ENCODE assay signal across 12 cellular contexts in the genomic region with DNA sequence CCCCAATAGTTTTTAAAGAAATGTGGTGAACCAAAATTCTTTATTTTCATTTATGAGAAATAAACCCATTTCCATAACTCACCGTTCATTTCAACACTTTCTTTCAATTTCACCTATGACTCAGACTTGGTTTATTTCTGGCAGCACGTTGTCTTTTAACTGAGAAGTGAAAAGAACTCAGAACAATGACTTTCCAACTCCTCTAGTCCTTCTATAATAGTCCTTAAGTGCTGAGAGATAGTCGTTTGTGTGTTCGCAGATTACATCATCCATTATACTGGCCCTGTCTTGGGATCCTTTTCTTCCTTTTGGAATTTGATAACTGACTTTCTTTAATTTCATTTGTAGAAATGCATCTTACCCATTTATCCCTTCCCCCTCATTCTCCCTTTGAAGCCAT.
A peak's percentile ranks its signal among the peaks of the same experiment; 100 is the strongest.
DNase-seq lines count a peak whose midpoint lies in the region; ATAC-seq and TF ChIP-seq lines count a peak whose summit lies in the region.
"Had no signal": no experiment of that assay in that cellular context is flagged by ENCODE, and none has a peak within 500 bp of the region (broad histone marks: within the 10 kb centered on the region; RNA-seq: fewer than 3 reads in every experiment).

No MANE protein-coding gene starts in this region.

- intact Hi-C loops in thyroid gland (cut with DNase I): no loop called here

- TF ChIP-seq CTCF in thyroid gland (IDR thresholded peaks at IDR 0.05): no peak

- H3K4me1 Mint-ChIP-seq in stimulated activated naive CD8-positive, alpha-beta T cell treated with anti-CD3 and anti-CD28 coated beads, Interleukin-15, Interleukin-2, amounts not matched to agents 100 ng/mL and 50 ng/mL, for 24 hours (ENCODE audit: low read depth): peaks cover 19% of the 10 kb centered on the region

- no peaks in the 10 kb centered on the region for H3K27me3 Mint-ChIP-seq in stimulated activated naive CD8-positive, alpha-beta T cell treated with anti-CD3 and anti-CD28 coated beads, Interleukin-15, Interleukin-2, amounts not matched to agents 100 ng/mL and 50 ng/mL, for 24 hours
- H3K27me3 Mint-ChIP-seq: activated B cell treated with CpG ODN at 0.5 μM for 24 hours; CD4-positive, alpha-beta T cell had no signal

- H3K9me3 ChIP-seq in thyroid gland: no peaks in the 10 kb centered on the region
- H3K9me3 ChIP-seq: HAP-1 had no signal

- ATAC-seq in stimulated activated naive CD8-positive, alpha-beta T cell treated with anti-CD3 and anti-CD28 coated beads, Interleukin-15, Interleukin-2, amounts not matched to agents 100 U/mL and 50 U/mL, for 24 hours: no peak
- peak; percentile 82 for ATAC-seq in HG02763 (IDR thresholded peaks at IDR 0.05; ENCODE audit: unreplicated experiment)

- TF ChIP-seq POLR2A in thyroid gland (IDR thresholded peaks at IDR 0.05): no peak

- H3K27ac Mint-ChIP-seq in stimulated activated naive CD8-positive, alpha-beta T cell treated with anti-CD3 and anti-CD28 coated beads, Interleukin-15, Interleukin-2, amounts not matched to agents 100 ng/mL and 50 ng/mL, for 24 hours: peak overlapping the region; percentile 89
- H3K27ac Mint-ChIP-seq: activated B cell treated with CpG ODN at 0.5 μM for 24 hours; CD4-positive, alpha-beta T cell had no signal

- no peaks in the 10 kb centered on the region for H3K36me3 Mint-ChIP-seq in stimulated activated naive CD8-positive, alpha-beta T cell treated with anti-CD3 and anti-CD28 coated beads, Interleukin-15, Interleukin-2, amounts not matched to agents 100 ng/mL and 50 ng/mL, for 24 hours (ENCODE audit: low read depth)

- H3K27me3 ChIP-seq in thyroid gland: no peaks in the 10 kb centered on the region

- no peak for DNase-seq in stimulated activated naive CD8-positive, alpha-beta T cell treated with anti-CD3 and anti-CD28 coated beads, Interleukin-15, Interleukin-2, amounts not matched to agents 100 U/mL and 50 U/mL, for 24 hours
- DNase-seq in NCI-H69 (lab: John Stamatoyannopoulos, UW) (peak; percentile 9), kidney glomerular epithelial cell (lab: John Stamatoyannopoulos, UW) (no peak), thyroid gland (no peak), dedifferentiated amniotic fluid mesenchymal stem cell (ENCODE audit: extremely low spot score) (no peak), occipital lobe (lab: John Stamatoyannopoulos, UW) (no peak)
- DNase-seq: activated B cell treated with CpG ODN at 0.5 μM for 24 hours; CD4-positive, alpha-beta T cell; dermis blood vessel endothelial cell had no signal

- no peaks in the 10 kb centered on the region for H3K4me1 ChIP-seq in thyroid gland

- H3K9me3 Mint-ChIP-seq in stimulated activated naive CD8-positive, alpha-beta T cell treated with anti-CD3 and anti-CD28 coated beads, Interleukin-15, Interleukin-2, amounts not matched to agents 100 ng/mL and 50 ng/mL, for 24 hours: no peaks in the 10 kb centered on the region
- H3K9me3 Mint-ChIP-seq: activated B cell treated with CpG ODN at 0.5 μM for 24 hours; CD4-positive, alpha-beta T cell had no signal

- H3K36me3 ChIP-seq in thyroid gland: no peaks in the 10 kb centered on the region
- H3K36me3 ChIP-seq: HAP-1 had no signal

- H3K4me3 ChIP-seq in thyroid gland (replicated peaks in 1 of 3): no peak overlapping the region
- H3K4me3 ChIP-seq: HAP-1 had no signal

- H3K4me3 Mint-ChIP-seq in stimulated activated naive CD8-positive, alpha-beta T cell treated with anti-CD3 and anti-CD28 coated beads, Interleukin-15, Interleukin-2, amounts not matched to agents 100 ng/mL and 50 ng/mL, for 24 hours: no peak overlapping the region
- H3K4me3 Mint-ChIP-seq: activated B cell treated with CpG ODN at 0.5 μM for 24 hours; CD4-positive, alpha-beta T cell had no signal

- 32% methylated on average over 4 of the region's 4 CpGs for WGBS in thyroid gland, 2 donors

- H3K27ac ChIP-seq in thyroid gland: no peak overlapping the region
